Comparison of ENCODE assay signal across 1 cellular context in genomic region chr12:111414711-111415252, GRCh38.
TF ChIP-seq lines count a peak whose summit lies in the region.

No MANE protein-coding gene starts in this region.

TF ChIP-seq in K562, 482 proteins besides CTCF, POLR2A, EP300 and RAD21:
- peak; percentile 92 for TF ChIP-seq ZKSCAN1 (IDR thresholded peaks at IDR 0.05; ENCODE audit: low read depth, low read length)
- peak; percentile 63 for TF ChIP-seq ZFP36 (IDR thresholded peaks at IDR 0.05; ENCODE audit: low read depth, low read length, partially characterized antibody)
- TF ChIP-seq ZNF780A (CRISPR knock-in tag; IDR thresholded peaks at IDR 0.05) = no peak
- no peak for TF ChIP-seq POLR2B (IDR thresholded peaks at IDR 0.05; ENCODE audit: low read depth, partially characterized antibody)
